In genomic region chr5:32837211-32837610, GRCh38 we compare ENCODE assay signal across 14 cellular contexts.
"Had no signal": no experiment of that assay in that cellular context is flagged by ENCODE, and none has a peak within 500 bp of the region (broad histone marks: within the 10 kb centered on the region; RNA-seq: fewer than 3 reads in every experiment).

No MANE protein-coding gene starts in this region.

- ATAC-seq: activated naive CD4-positive, alpha-beta T cell treated with anti-CD3 and anti-CD28 coated beads, Interleukin-2, amount 50 U/mL, for 72 hours; activated T-cell treated with anti-CD3 and anti-CD28 coated beads, Interleukin-2, amount 50 U/mL, for 4 hours; left lobe of liver; sciatic nerve; stimulated activated naive CD8-positive, alpha-beta T cell treated with anti-CD3 and anti-CD28 coated beads, Interleukin-15, Interleukin-2, amounts not matched to agents 100 U/mL and 50 U/mL, for 24 hours had no signal

- DNase-seq: activated CD4-positive, alpha-beta T cell treated with anti-CD3 and anti-CD28 coated beads, Interleukin-2, amount 50 U/mL, for 4 hours; activated CD4-positive, CD25-positive, alpha-beta regulatory T cell treated with anti-CD3 and anti-CD28 coated beads, Interleukin-2, amount 50 U/mL, for 72 hours; activated effector memory CD4-positive, alpha-beta T cell treated with anti-CD3 and anti-CD28 coated beads, Interleukin-2, amount 50 U/mL, for 16 hours; activated T-cell treated with anti-CD3 and anti-CD28 coated beads, Interleukin-2, amount 50 U/mL, for 4 hours; amniotic stem cell; cerebellar nuclear complex; endodermal cell; erythroblast; glutamatergic neuron; stimulated activated CD4-positive, alpha-beta T cell treated with anti-CD3 and anti-CD28 coated beads, Interleukin-2, amount 100 ng/mL, for 48 hours; stimulated activated naive CD8-positive, alpha-beta T cell treated with anti-CD3 and anti-CD28 coated beads, Interleukin-15, Interleukin-2, amounts not matched to agents 100 U/mL and 50 U/mL, for 24 hours had no signal
